9 cellular contexts compared by ENCODE assay signal in genomic region chr2:201220102-201220570, GRCh38. TPM values are rescaled to one million over a fixed set of nuclear protein-coding genes. Genes with fewer than 3 reads are reported as not detected.
DNase-seq lines count a peak whose midpoint lies in the region; ATAC-seq and TF ChIP-seq lines count a peak whose summit lies in the region.
"Had no signal": no experiment of that assay in that cellular context is flagged by ENCODE, and none has a peak within 500 bp of the region (broad histone marks: within the 10 kb centered on the region; RNA-seq: fewer than 3 reads in every experiment).

No MANE protein-coding gene starts in this region.

- DNase-seq in activated naive CD4-positive, alpha-beta T cell treated with anti-CD3 and anti-CD28 coated beads for 36 hours = peak; percentile 43
- DNase-seq in activated naive CD4-positive, alpha-beta T cell treated with Interleukin-2 at 50 U/mL for 16 hours = no peak
- DNase-seq in UCSD-AML1 (lab: John Stamatoyannopoulos, UW; ENCODE audit: unreplicated experiment) (peak; percentile 58), type B pancreatic cell (ENCODE audit: extremely low spot score, unreplicated experiment) (no peak), GM19238 (ENCODE audit: insufficient read length, low spot score) (no peak), esophagus squamous epithelium (lab: John Stamatoyannopoulos, UW) (no peak)

- no peak overlapping the region for H3K4me3 Mint-ChIP-seq in activated naive CD4-positive, alpha-beta T cell treated with anti-CD3 and anti-CD28 coated beads for 36 hours
- H3K4me3 Mint-ChIP-seq in type B pancreatic cell = peak overlapping the region; percentile 7

- H3K9me3 ChIP-seq in iPS-20b (ENCODE audit: insufficient read depth, low read depth, low read length) = no peaks in the 10 kb centered on the region
- H3K9me3 ChIP-seq in esophagus squamous epithelium = no peaks in the 10 kb centered on the region

- H3K4me1 Mint-ChIP-seq in activated naive CD4-positive, alpha-beta T cell treated with anti-CD3 and anti-CD28 coated beads for 36 hours (ENCODE audit: low read depth) = peaks cover 58% of the 10 kb centered on the region
- peaks cover 17% of the 10 kb centered on the region for H3K4me1 Mint-ChIP-seq in type B pancreatic cell (ENCODE audit: unreplicated experiment)

- intact Hi-C loops in activated naive CD4-positive, alpha-beta T cell treated with anti-CD3 and anti-CD28 coated beads for 36 hours (cut with micrococcal nuclease) = loop anchor here (1.0 kb wide), 1 partner anchor 10 kb away; no protein-coding TSS in a partner anchor
- intact Hi-C loops in esophagus squamous epithelium (cut with DNase I) = no loop called here

- no peak for ATAC-seq in GM18867 (IDR thresholded peaks at IDR 0.05; ENCODE audit: unreplicated experiment)
- ATAC-seq: HCT116 had no signal

- peak overlapping the region; percentile 32; the same call in 1 of the 2 replicates for H3K9ac ChIP-seq in iPS-20b (ENCODE audit: low read depth, low read length)

- H3K27me3 ChIP-seq in iPS-20b (ENCODE audit: insufficient read depth, low read length) (no peaks in the 10 kb centered on the region), esophagus squamous epithelium (peaks cover 0 to 3% (median 0%) of the 10 kb centered on the region in 4 donors)

- CTCF ChIA-PET in activated naive CD4-positive, alpha-beta T cell treated with anti-CD3 and anti-CD28 coated beads for 36 hours (lab: Charles Lee) = interaction anchor here (1.5 to 7.5 kb wide), 3 partner anchors 10 to 37 kb away, joined by 5 to 69 read pairs (median 15); partner anchors contain the start of gene CASP10

- no peak for TF ChIP-seq CTCF in type B pancreatic cell (conservative IDR thresholded peaks at IDR 0.05)
- TF ChIP-seq CTCF in esophagus squamous epithelium (IDR thresholded peaks at IDR 0.05) = no peak

- H3K27ac ChIP-seq in iPS-20b (ENCODE audit: low read length) (no peak overlapping the region), esophagus squamous epithelium (peak overlapping the region in 1 of 4 donors; percentile 30)

- H3K27me3 Mint-ChIP-seq in activated naive CD4-positive, alpha-beta T cell treated with anti-CD3 and anti-CD28 coated beads for 36 hours (ENCODE audit: low read depth) = no peaks in the 10 kb centered on the region
- peaks cover 3% of the 10 kb centered on the region for H3K27me3 Mint-ChIP-seq in type B pancreatic cell

- H3K27ac Mint-ChIP-seq in activated naive CD4-positive, alpha-beta T cell treated with anti-CD3 and anti-CD28 coated beads for 36 hours = peak overlapping the region; percentile 74
- H3K27ac Mint-ChIP-seq in type B pancreatic cell = peak overlapping the region; percentile 83

- H3K9me3 Mint-ChIP-seq in activated naive CD4-positive, alpha-beta T cell treated with anti-CD3 and anti-CD28 coated beads for 36 hours = no peaks in the 10 kb centered on the region
- H3K9me3 Mint-ChIP-seq in type B pancreatic cell = no peaks in the 10 kb centered on the region

- TF ChIP-seq POLR2A in esophagus squamous epithelium (IDR thresholded peaks at IDR 0.05) = no peak

- WGBS in esophagus squamous epithelium, 2 donors = 31 to 49% methylated on average over 4 of the region's 4 CpGs

- H3K4me1 ChIP-seq in iPS-20b (ENCODE audit: insufficient read depth, low read length) (peaks cover 23% of the 10 kb centered on the region), esophagus squamous epithelium (peaks cover 0 to 8% (median 0%) of the 10 kb centered on the region in 3 donors)

- peaks cover 15% of the 10 kb centered on the region for H3K36me3 Mint-ChIP-seq in activated naive CD4-positive, alpha-beta T cell treated with anti-CD3 and anti-CD28 coated beads for 36 hours (ENCODE audit: low read depth)
- no peaks in the 10 kb centered on the region for H3K36me3 Mint-ChIP-seq in type B pancreatic cell

- H3K36me3 ChIP-seq in iPS-20b (ENCODE audit: insufficient read depth, low read depth, low read length) (0 out of 2 replicates have a peak, but pooled peaks cover 3% of the 10 kb centered on the region), esophagus squamous epithelium (peaks cover 0 to 44% (median 0%) of the 10 kb centered on the region in 3 donors)

- H3K4me3 ChIP-seq in iPS-20b (ENCODE audit: low read length) (peak overlapping the region; percentile 45), esophagus squamous epithelium (no peak overlapping the region)

RNA-seq across cellular contexts. Expression of gene CASP10, which starts 37.2 kb away (rescaled TPM):
- total RNA-seq in activated naive CD4-positive, alpha-beta T cell treated with anti-CD3 and anti-CD28 coated beads for 36 hours = 10 to 100 TPM; 22.0 to 22.1 TPM
- total RNA-seq in type B pancreatic cell (ENCODE audit: low replicate concordance) (1.6 and 3.6 TPM in 2 replicates), esophagus squamous epithelium (10 to 100 TPM in 3 of 4 donors, 1 to 10 TPM in 1; 9.0 to 22.0 (median 15.0) TPM)

RNA-seq across cellular contexts. Expression of gene CASP8, which starts 40.2 kb away (rescaled TPM):
- total RNA-seq in activated naive CD4-positive, alpha-beta T cell treated with anti-CD3 and anti-CD28 coated beads for 36 hours = 10 to 100 TPM; 37.0 to 39.8 TPM
- total RNA-seq in type B pancreatic cell (ENCODE audit: low replicate concordance) = 6.0 and 12.9 TPM in 2 replicates
- total RNA-seq in esophagus squamous epithelium = 10 to 100 TPM; 13.8 to 28.2 (median 22.8) TPM

Comparison
In these comparisons a context has a peak if more than half of its experiments do, and no peak if none do; other contexts are left out.
1. DNase-seq: peak in activated naive CD4-positive, alpha-beta T cell treated with anti-CD3 and anti-CD28 coated beads for 36 hours (single experiment) and UCSD-AML1 (single experiment); none in activated naive CD4-positive, alpha-beta T cell treated with Interleukin-2 at 50 U/mL for 16 hours (single experiment), type B pancreatic cell (single experiment), GM19238 (single experiment) and esophagus squamous epithelium (single experiment).